ENCODE assay signal across 8 cellular contexts in the genomic region with DNA sequence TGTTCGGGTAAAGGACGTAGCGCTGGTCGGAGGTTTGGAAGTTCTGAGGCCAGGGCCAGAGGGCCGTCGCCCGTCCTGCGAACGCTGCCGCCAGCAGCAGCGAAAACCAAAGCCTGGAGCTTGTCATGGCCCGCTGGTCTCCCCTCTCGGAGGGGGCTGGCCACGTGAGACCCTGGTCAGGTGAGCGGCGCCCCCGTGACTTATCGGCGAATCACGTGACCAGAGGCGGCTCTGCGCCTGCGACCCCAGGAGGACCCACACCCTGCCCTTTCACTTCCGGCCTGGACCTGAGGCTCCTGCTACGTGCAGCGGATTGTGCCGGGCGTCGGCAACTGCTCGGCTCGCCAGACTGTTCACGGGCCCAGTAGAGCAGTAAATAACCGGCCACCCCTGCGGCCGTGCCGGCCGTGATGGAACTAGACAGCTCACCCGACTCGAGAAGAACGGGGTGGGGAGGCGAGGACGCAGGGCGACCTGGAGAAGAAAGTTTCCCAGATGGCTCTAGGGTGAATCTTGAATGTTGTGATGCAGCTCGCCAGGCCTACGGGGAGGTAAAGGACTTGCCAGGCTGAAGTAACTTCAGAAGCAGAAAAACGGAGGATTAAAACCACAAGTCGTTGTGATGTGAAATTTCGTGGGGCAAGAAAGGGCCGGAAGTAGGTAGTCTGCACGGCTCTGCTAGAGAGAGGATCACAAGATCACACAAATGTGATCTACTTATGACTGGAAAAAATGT. TPM values are rescaled to one million over a fixed set of nuclear protein-coding genes. Genes with fewer than 3 reads are reported as not detected.
DNase-seq lines count a peak whose midpoint lies in the region; ATAC-seq and TF ChIP-seq lines count a peak whose summit lies in the region.

A gene (minus strand): TSS at position 169 of the 736 bp plus-strand sequence. CDS start 42 bp downstream, at position 127.

- H3K27ac Mint-ChIP-seq in chondrocyte (ENCODE audit: unreplicated experiment) = peak within 1 kb of the TSS; percentile 98

- TF ChIP-seq POLR2A in GM19193 (IDR thresholded peaks at IDR 0.05; ENCODE audit: extremely low read depth, insufficient read depth, insufficient read length) = peak; percentile 92

- no peak for TF ChIP-seq CTCF in chondrocyte (IDR thresholded peaks at IDR 0.05)
- TF ChIP-seq CTCF in kidney epithelial cell (IDR thresholded peaks at IDR 0.05; ENCODE audit: insufficient read depth, low read length, poor library complexity, severe bottlenecking) = no peak

- ATAC-seq in HG03432 (IDR thresholded peaks at IDR 0.05; ENCODE audit: unreplicated experiment) = peak; percentile 87

- H3K36me3 ChIP-seq in kidney epithelial cell (ENCODE audit: control insufficient read depth, insufficient read depth, low read length) = no peaks in the 10 kb centered on the region

- peaks cover 5% of the 10 kb centered on the region for H3K27me3 Mint-ChIP-seq in chondrocyte (ENCODE audit: low read depth)

- DNase-seq in AML-193 (lab: John Stamatoyannopoulos, UW) (peak; percentile 74 to 80), NCI-H510A (lab: John Stamatoyannopoulos, UW) (peak; percentile 77), chondrocyte (ENCODE audit: low spot score) (peak; percentile 99), kidney epithelial cell (ENCODE audit: low read depth) (peak; percentile 73)
- DNase-seq in activated CD4-positive, alpha-beta T cell treated with anti-CD3 and anti-CD28 coated beads for 24 hours (ENCODE audit: low read depth in 2 of 2) = peak; percentile 96 to 97
- peak; percentile 98 for DNase-seq in stimulated activated CD4-positive, alpha-beta T cell treated with anti-CD3 and anti-CD28 coated beads, Interleukin-15, amount 100 ng/mL, for 24 hours

- no peaks in the 10 kb centered on the region for H3K27me3 ChIP-seq in kidney epithelial cell (ENCODE audit: control insufficient read depth, insufficient read depth, low read length)

- H3K4me3 Mint-ChIP-seq in chondrocyte (ENCODE audit: unreplicated experiment) = peak within 1 kb of the TSS; percentile 83

- H3K4me3 ChIP-seq in kidney epithelial cell (ENCODE audit: low read depth, low read length) = peak within 1 kb of the TSS; percentile 98

- no peaks in the 10 kb centered on the region for H3K9me3 Mint-ChIP-seq in chondrocyte (ENCODE audit: low read depth)

- peaks cover 38% of the 10 kb centered on the region for H3K4me1 Mint-ChIP-seq in chondrocyte (ENCODE audit: low read depth)

- H3K36me3 Mint-ChIP-seq in chondrocyte (ENCODE audit: low read depth) = no peaks in the 10 kb centered on the region

RNA-seq across cellular contexts. Expression of the gene that starts here (rescaled TPM):
- total RNA-seq in chondrocyte (194 to 221 TPM (median 199 TPM) in 3 replicates), kidney epithelial cell (135 and 136 TPM in 2 replicates)

Comparison
In these comparisons a context has a peak if more than half of its experiments do, and no peak if none do; other contexts are left out.
1. Peak in every context shown above with its lines: DNase-seq, ATAC-seq and H3K4me3 ChIP-seq.